Comparison of ENCODE assay signal across 8 cellular contexts in the genomic region with DNA sequence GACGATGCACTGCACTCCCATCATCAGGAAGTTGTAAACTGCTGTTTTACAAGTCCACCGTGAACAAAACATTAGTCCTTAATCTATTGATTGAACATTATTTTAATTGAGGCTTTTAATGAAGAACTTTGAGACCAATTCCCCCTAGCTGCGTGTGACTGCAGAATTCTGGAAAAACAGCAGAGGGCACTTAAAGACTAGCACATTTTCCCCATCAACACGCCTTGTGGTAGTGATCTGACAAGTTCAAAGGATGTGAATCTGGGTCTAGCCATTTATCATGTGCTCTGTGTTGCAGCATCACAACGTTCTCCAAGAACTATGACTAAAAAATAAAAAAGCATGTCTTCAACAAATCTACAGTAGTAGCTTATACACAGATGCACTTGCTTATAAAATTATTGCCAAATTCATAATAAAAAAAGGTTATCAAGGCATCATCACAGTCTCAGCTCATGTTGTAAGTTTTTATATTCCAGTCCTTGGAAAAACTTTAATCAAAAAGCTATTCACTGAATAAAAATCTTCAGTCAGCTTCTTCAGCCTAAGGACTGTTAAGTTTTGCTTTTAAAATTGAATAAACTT. TPM values are rescaled to one million over a fixed set of nuclear protein-coding genes. Genes with fewer than 3 reads are reported as not detected.
A peak's percentile ranks its signal among the peaks of the same experiment; 100 is the strongest.
DNase-seq lines count a peak whose midpoint lies in the region; ATAC-seq and TF ChIP-seq lines count a peak whose summit lies in the region.

No MANE protein-coding gene starts in this region.

- intact Hi-C loops in adrenal gland (cut with DNase I): no loop called here
- intact Hi-C loops in testis (cut with DNase I; ENCODE audit: low total_unique reads): loop anchor here (10.0 kb wide), 1 partner anchor 529 kb away; no protein-coding TSS in a partner anchor
- intact Hi-C loops in gastrocnemius medialis (cut with DNase I; ENCODE audit: low total_unique reads): loop anchor here (5.0 kb wide), 1 partner anchor 532 kb away; no protein-coding TSS in a partner anchor

- H3K4me1 ChIP-seq in adrenal gland (replicated peaks in 1 of 2) (no peaks in the 10 kb centered on the region), testis (no peaks in the 10 kb centered on the region), gastrocnemius medialis (no peaks in the 10 kb centered on the region)

- no peak for ATAC-seq in gastrocnemius medialis

- WGBS in adrenal gland, 4 donors: 0 to 2% (median 1%) methylated on average over 5 of the region's 5 CpGs
- 12 to 15% methylated on average over 5 of the region's 5 CpGs for WGBS in testis, 2 donors

- H3K36me3 ChIP-seq in adrenal gland (replicated peaks in 1 of 2) (no peaks in the 10 kb centered on the region), testis (ENCODE audit: low read depth, missing control alignments) (no peaks in the 10 kb centered on the region), gastrocnemius medialis (no peaks in the 10 kb centered on the region)

- H3K4me3 ChIP-seq in GM12875 (ENCODE audit: low read depth, low read length) (no peak overlapping the region), adrenal gland (no peak overlapping the region), testis (no peak overlapping the region), gastrocnemius medialis (no peak overlapping the region)

- H3K27me3 ChIP-seq in adrenal gland (peaks cover 35% of the 10 kb centered on the region), testis (no peaks in the 10 kb centered on the region), gastrocnemius medialis (peaks cover 0 to 16% (median 0%) of the 10 kb centered on the region in 3 donors)

- peak; percentile 33 to 51 for DNase-seq in AML-193 (lab: John Stamatoyannopoulos, UW)
- peak; percentile 60 for DNase-seq in NCI-H2171 treated with DMSO at 0.1 percent for 48 hours (lab: John Stamatoyannopoulos, UW)
- peak; percentile 19 to 54 (median 27) for DNase-seq in adrenal gland
- DNase-seq in iPS-NIHi11 (ENCODE audit: low spot score): peak; percentile 50
- DNase-seq in testis: peak; percentile 28
- no peak for DNase-seq in cerebellar nuclear complex (lab: John Stamatoyannopoulos, UW)
- no peak for DNase-seq in gastrocnemius medialis

- H3K9me3 ChIP-seq in adrenal gland (replicated peaks in 1 of 3): no peaks in the 10 kb centered on the region
- no peaks in the 10 kb centered on the region for H3K9me3 ChIP-seq in testis
- no peaks in the 10 kb centered on the region for H3K9me3 ChIP-seq in gastrocnemius medialis

- in situ Hi-C loops in gastrocnemius medialis (cut with MboI; ENCODE audit: low sequenced_read_pairs in 4 of 4): loop anchor here in 3 of 4 donors (10.0 to 25.0 kb wide), 2 partner anchors 522 to 529 kb away; no protein-coding TSS in a partner anchor

- H3K27ac ChIP-seq in adrenal gland (no peak overlapping the region), testis (no peak overlapping the region), gastrocnemius medialis (no peak overlapping the region)

- TF ChIP-seq CTCF in GM12875 (IDR thresholded peaks at IDR 0.05; ENCODE audit: borderline replicate concordance, insufficient read depth, low read depth, low read length) (peak; percentile 39; the same call in 1 of the 2 replicates), adrenal gland (IDR thresholded peaks at IDR 0.05) (peak; percentile 15 to 75 (median 60)), testis (IDR thresholded peaks at IDR 0.05) (peak in 2 of 3 experiments; percentile 28 to 40), gastrocnemius medialis (IDR thresholded peaks at IDR 0.05 in 4 of 5, conservative IDR thresholded peaks at IDR 0.05 in 1 of 5) (peak in 2 of 5 experiments; percentile 24 to 30)

- TF ChIP-seq POLR2A in adrenal gland (IDR thresholded peaks at IDR 0.05): no peak
- no peak for TF ChIP-seq POLR2A in testis (IDR thresholded peaks at IDR 0.05)
- no peak for TF ChIP-seq POLR2A in gastrocnemius medialis (IDR thresholded peaks at IDR 0.05)

RNA-seq across cellular contexts. Expression of a gene that starts 35.8 kb away (rescaled TPM):
- total RNA-seq in adrenal gland (not detected), testis (1 to 10 TPM in 1 of 2 donors, under 1 TPM in 1; 0.43 to 1.4 TPM), gastrocnemius medialis (not detected)
- polyA plus RNA-seq in adrenal gland (not detected), testis (ENCODE audit: insufficient read depth, low read depth, low replicate concordance) (0.59 TPM)

RNA-seq across cellular contexts. Expression of a gene that starts 39.5 kb away (rescaled TPM):
- 10 to 100 TPM in 6 of 8 donors, 1 to 10 TPM in 2; 5.7 to 18.8 (median 12.4) TPM for total RNA-seq in adrenal gland
- polyA plus RNA-seq in adrenal gland: 10 to 100 TPM; 11.1 to 34.5 (median 13.6) TPM
- 10 to 100 TPM; 12.3 to 14.2 TPM for total RNA-seq in testis
- 15.9 TPM for polyA plus RNA-seq in testis (ENCODE audit: insufficient read depth, low read depth, low replicate concordance)
- 10 to 100 TPM; 13.0 to 17.0 (median 14.3) TPM for total RNA-seq in gastrocnemius medialis

Comparison
In these comparisons a context has a peak if more than half of its experiments do, and no peak if none do; other contexts are left out.
1. DNase-seq: peak in AML-193 (2 of 2), NCI-H2171 treated with DMSO at 0.1 percent for 48 hours (single experiment), adrenal gland (7 of 7), iPS-NIHi11 (single experiment) and testis (single experiment); none in cerebellar nuclear complex (0 of 2) and gastrocnemius medialis (0 of 2).
2. intact Hi-C loops: an anchor here in testis (10.0 kb wide) and gastrocnemius medialis (5.0 kb wide); none called in adrenal gland.